10 cellular contexts compared by ENCODE assay signal in the genomic region with DNA sequence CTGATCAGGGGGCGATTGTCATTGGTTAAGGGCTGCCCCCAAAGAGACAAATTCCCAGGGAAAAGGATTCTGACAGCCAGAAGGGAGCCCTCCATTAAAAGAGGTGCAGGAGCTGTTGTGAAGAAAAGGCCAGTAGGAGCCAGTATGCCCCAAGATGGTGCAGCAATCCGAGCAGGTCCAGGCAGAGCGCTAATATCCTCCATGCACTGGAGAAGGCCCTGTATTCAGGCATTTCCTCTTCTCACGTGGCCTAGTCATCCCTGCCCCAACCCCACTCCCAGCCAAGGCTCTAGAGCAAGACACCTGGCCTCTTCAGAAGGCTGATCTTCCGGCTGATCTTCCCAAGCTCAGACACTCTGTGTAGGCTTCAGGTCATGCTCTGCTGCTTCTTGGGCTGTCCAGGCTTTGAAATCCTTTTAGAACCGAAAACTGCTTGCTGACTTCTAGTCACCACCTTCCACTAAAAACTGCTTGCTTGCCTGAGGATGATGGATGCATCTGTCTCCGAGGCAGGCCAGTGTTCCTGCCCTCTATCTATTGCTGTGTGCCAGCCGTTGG.
"Had no signal": no experiment of that assay in that cellular context is flagged by ENCODE, and none has a peak within 500 bp of the region (broad histone marks: within the 10 kb centered on the region; RNA-seq: fewer than 3 reads in every experiment).

No MANE protein-coding gene starts in this region.

- H3K4me1 ChIP-seq: ascending aorta had no signal

- H3K27me3 ChIP-seq: ascending aorta, vagina had no signal

- H3K9me3 ChIP-seq: ascending aorta, neutrophil, vagina had no signal

- H3K4me3 ChIP-seq: ascending aorta, coronary artery, skin epidermis, vagina had no signal

- DNase-seq: activated CD4-positive, alpha-beta memory T cell treated with anti-CD3 and anti-CD28 coated beads for 36 hours; activated naive CD4-positive, alpha-beta T cell; effector CD8-positive, alpha-beta T cell; hypothalamus; posterior cingulate gyrus had no signal

- H3K36me3 ChIP-seq: ascending aorta, neutrophil, vagina had no signal

- H3K27ac ChIP-seq: ascending aorta, coronary artery, neutrophil, vagina had no signal
